In the genomic region with DNA sequence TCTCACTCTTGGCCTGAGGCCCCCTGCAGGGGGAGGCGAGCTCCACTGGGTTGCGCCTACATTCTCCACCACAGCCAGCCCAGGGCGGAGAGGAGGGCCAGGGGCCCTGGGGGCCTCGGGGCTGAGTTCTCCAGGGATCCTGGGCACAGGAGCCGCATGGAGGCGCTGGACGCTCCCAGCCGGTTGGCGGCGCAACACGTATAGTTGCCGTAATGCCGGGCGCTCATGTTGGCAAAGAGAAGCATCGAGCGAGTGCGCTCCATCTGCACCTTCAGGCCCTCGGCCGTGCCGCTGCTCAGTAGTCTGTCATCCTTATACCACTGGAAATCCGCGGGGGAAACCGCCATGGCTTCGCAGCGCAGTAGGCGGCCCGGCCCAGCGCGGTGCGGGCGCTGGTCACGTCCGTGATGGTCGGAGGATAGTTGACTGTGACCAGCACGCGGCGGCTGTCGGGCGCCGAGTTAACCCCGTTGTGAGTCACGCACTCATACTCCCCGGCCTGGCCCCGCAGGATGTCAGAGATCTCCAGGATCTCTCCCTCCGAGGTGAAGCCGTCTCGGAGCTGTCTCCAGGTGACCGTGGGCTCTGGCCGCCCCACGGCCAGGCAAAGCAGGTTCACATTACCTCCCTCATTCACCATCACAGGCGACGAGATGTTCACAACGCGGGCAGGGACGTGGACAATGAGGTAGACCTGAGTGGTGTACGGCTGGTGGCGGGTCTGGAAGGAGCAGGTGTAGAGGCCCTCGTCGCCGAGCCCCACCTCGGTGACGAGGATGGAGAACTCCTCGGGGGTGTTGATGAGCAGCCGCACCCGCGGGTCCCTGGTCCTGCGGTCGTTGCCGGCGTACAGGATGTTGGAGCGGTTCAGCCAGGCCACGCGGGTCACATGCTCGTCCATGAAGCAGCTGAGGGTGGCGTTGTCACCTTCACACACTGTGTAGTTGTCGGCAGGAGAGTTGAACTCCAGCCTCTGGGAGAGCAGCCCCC, we compare ENCODE assay signal across 8 cellular contexts. TPM values are rescaled to one million over a fixed set of nuclear protein-coding genes. Genes with fewer than 3 reads are reported as not detected.
DNase-seq lines count a peak whose midpoint lies in the region; ATAC-seq, FAIRE-seq and TF ChIP-seq lines count a peak whose summit lies in the region.
"Not testable (repeated sequence)": the region's sequence is repeated elsewhere in the genome, so short reads cannot be mapped to it uniquely, and the experiment has no call there.

No MANE protein-coding gene starts in this region.

- WGBS in lung, 2 donors = 1 to 3% methylated on average over 72 to 76 of the region's 76 CpGs
- whole genome bisulfite sequencing in small intestine, 3 donors = 3 to 13% (median 8%) methylated on average over 69 to 76 of the region's 76 CpGs
- WGBS in thymus = 4% methylated on average over 76 of the region's 76 CpGs

- peak; percentile 57 for ATAC-seq in lung (ENCODE audit: insufficient read depth, low FRiP score)

- H3K4me3 ChIP-seq in fibroblast of mammary gland (ENCODE audit: control insufficient read depth, low read depth, low read length) (peak overlapping the region; percentile 23), lung (peak overlapping the region; percentile 6), small intestine (ENCODE audit: low read depth in 1 of 2, low read length in 2 of 2) (peak overlapping the region; percentile 20 to 25), thymus (ENCODE audit: low read length) (peak overlapping the region; percentile 34)

- not testable (repeated sequence) for H3K9me3 ChIP-seq in lung (ENCODE audit: control insufficient read depth in 2 of 2, insufficient read depth in 1 of 2, low read length in 1 of 2); small intestine (ENCODE audit: control insufficient read depth, low read depth); thymus (ENCODE audit: control insufficient read depth)

- DNase-seq in DMS53 treated with DMSO at 0.1 percent for 48 hours (lab: John Stamatoyannopoulos, UW; ENCODE audit: unreplicated experiment) = peak; percentile 58
- DNase-seq in NCI-H2227 (lab: John Stamatoyannopoulos, UW; ENCODE audit: unreplicated experiment) = peak; percentile 56
- DNase-seq in activated CD4-positive, alpha-beta T cell treated with anti-CD3 and anti-CD28 coated beads, Interleukin-2, amount 50 U/mL, for 4 hours = peak; percentile 15 to 20
- DNase-seq in amniotic epithelial cell (ENCODE audit: low read depth) = peak; percentile 62
- DNase-seq in fibroblast of mammary gland (ENCODE audit: low read depth) = peak; percentile 31
- not testable (repeated sequence) for DNase-seq in lung (ENCODE audit: low spot score); small intestine

- not testable (repeated sequence) for H3K36me3 ChIP-seq in lung (ENCODE audit: control insufficient read depth in 2 of 2, insufficient read depth in 2 of 2, low read length in 2 of 2); small intestine (ENCODE audit: control insufficient read depth in 2 of 2, insufficient read depth in 2 of 2, low read length in 2 of 2); thymus (ENCODE audit: control insufficient read depth, insufficient read depth)

- not testable (repeated sequence) for H3K27me3 ChIP-seq in lung (ENCODE audit: control insufficient read depth, insufficient read depth); small intestine (ENCODE audit: control insufficient read depth in 2 of 2, insufficient read depth in 2 of 2, low read length in 2 of 2)
- H3K27me3 ChIP-seq in thymus (ENCODE audit: control insufficient read depth, insufficient read depth) = peaks cover 13% of the 10 kb centered on the region

- not testable (repeated sequence) for H3K27ac ChIP-seq in lung (ENCODE audit: low read depth in 1 of 2, low read length in 1 of 2); small intestine (ENCODE audit: low read depth in 1 of 2, low read length in 1 of 2); thymus (ENCODE audit: low read depth)

- TF ChIP-seq CTCF in fibroblast of mammary gland (conservative IDR thresholded peaks at IDR 0.05; ENCODE audit: control insufficient read depth, insufficient read depth, low read depth, low read length) = peak; percentile 29
- TF ChIP-seq CTCF in lung (IDR thresholded peaks at IDR 0.05; ENCODE audit: control extremely low read depth, extremely low read depth) = not testable (repeated sequence)

- H3K4me1 ChIP-seq in lung (ENCODE audit: control insufficient read depth in 2 of 2, insufficient read depth in 2 of 2, low read length in 2 of 2); small intestine (ENCODE audit: control insufficient read depth in 2 of 2, insufficient read depth in 1 of 2, low read depth in 1 of 2, low read length in 1 of 2); thymus (ENCODE audit: control insufficient read depth, insufficient read depth, low read length): not testable (repeated sequence)

- not testable (repeated sequence) for FAIRE-seq in small intestine (lab: Jason Lieb, UNC)

RNA-seq across cellular contexts. Expression of a gene that starts 6.8 kb away (rescaled TPM):
- total RNA-seq in lung = 10 to 100 TPM; 11.1 to 42.0 TPM
- polyA plus RNA-seq in lung (1 to 10 TPM; 3.2 to 4.5 TPM), small intestine (1 to 10 TPM; 1.4 to 3.9 (median 1.8) TPM), thymus (11.1 TPM)
